ENCODE assay signal across 1 cellular context in the genomic region with DNA sequence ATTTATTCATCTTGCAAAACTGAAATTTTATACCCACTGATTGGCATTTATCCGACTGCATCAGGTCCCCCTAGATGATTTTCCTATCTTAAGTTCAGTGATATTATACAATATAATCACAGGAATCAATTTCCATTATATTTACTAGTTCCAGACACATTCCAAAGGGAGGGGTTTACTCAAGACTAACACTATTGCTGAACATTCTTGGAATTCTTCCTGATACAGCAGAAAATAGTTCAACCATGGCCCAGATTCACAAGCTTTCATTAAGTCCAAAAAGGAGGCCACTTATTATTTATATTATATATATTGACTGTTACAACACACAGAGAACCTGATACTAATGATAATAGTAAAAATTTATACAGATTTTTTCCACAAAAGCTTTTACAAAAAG.
TF ChIP-seq lines count a peak whose summit lies in the region.

No MANE protein-coding gene starts in this region.

TF ChIP-seq in SK-N-SH treated with all-trans-retinoic acid at 6 μM for 48 hours, 23 proteins besides CTCF, POLR2A, EP300 and RAD21 (continued from another document):
- no peak for TF ChIP-seq ZNF565 (CRISPR knock-in tag; conservative IDR thresholded peaks at IDR 0.05; ENCODE audit: low read depth)
- TF ChIP-seq GLIS3 (CRISPR knock-in tag; IDR thresholded peaks at IDR 0.05): no peak
TF ChIP-seq in SK-N-SH treated with all-trans-retinoic acid at 6 μM for 48 hours: peak in this region for 0.
